In the genomic region with DNA sequence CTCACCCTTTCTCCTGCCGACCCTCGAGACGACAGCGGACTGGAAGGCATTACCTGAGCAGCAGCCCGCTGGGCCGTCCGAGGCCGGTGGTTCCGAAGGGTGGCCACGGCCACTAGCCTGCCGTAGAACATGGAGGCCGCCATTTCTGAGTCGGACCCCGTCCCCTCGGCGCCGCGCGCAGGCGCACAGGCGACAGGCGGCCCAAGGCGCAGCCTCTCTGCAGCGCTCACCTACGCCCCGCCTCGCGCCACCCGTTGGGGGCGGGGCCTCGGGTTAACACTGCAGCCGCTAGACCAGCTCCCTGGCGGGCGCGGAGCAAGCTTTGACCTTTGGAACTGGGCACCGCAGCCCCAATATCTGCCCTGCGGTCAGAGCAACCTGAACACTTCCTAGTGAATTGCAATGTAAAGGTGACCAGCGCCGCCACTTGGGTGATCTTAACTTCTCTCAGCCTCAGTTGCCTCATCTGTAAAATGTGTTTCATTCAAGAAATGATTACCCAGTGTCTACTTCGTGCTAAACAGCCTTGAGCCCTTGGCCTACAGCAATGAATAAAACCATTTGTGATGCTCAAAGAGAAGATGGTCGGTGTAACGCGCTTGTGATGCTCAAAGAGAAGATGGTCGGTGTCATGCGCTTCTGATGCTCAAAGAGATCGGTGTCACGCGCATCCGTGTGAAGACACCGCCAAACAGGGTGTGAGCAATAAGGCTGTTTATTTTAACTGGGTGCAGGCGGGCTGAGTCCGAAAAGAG, we compare ENCODE assay signal across 8 cellular contexts. TPM values are rescaled to one million over a fixed set of nuclear protein-coding genes. Genes with fewer than 3 reads are reported as not detected.
DNase-seq lines count a peak whose midpoint lies in the region; ATAC-seq, FAIRE-seq and TF ChIP-seq lines count a peak whose summit lies in the region.

A gene (minus strand): TSS at position 147 of the 755 bp plus-strand sequence. CDS start 4 bp downstream, at position 143.

- H3K4me1 ChIP-seq in colonic mucosa, result peaks cover 4% of the 10 kb centered on the region

- H3K27ac ChIP-seq in colonic mucosa, result peak within 1 kb of the TSS; percentile 77

- POLR2A ChIA-PET in BJ (lab: Charles Lee), result no interaction called here

- peak within 1 kb of the TSS; percentile 73 for H3K4me3 ChIP-seq in BJ (ENCODE audit: low read depth, low read length)
- H3K4me3 ChIP-seq in colonic mucosa, result peak within 1 kb of the TSS; percentile 100

- H3K36me3 ChIP-seq in BJ (ENCODE audit: control insufficient read depth, insufficient read depth, low read length) (no peaks in the 10 kb centered on the region), colonic mucosa (no peaks in the 10 kb centered on the region)

- intact Hi-C loops in colonic mucosa (cut with DNase I) (no loop called here), left colon (cut with DNase I, micrococcal nuclease) (no loop called here)

- peak within 1 kb of the TSS; percentile 90 to 98 for H3K9ac ChIP-seq in colonic mucosa (ENCODE audit: low read depth in 2 of 2, low read length in 2 of 2)

- FAIRE-seq in GM19239 (lab: Jason Lieb, UNC), result peak; percentile 97

- CTCF ChIA-PET in BJ (lab: Yijun Ruan, JAX), result interaction anchor here (0.5 to 1.0 kb wide), 2 partner anchors 37 to 1179 kb away, joined by 3 to 4 read pairs; no protein-coding TSS in a partner anchor

- DNase-seq in BJ (ENCODE audit: low read depth) (no peak), GM19239 (ENCODE audit: insufficient read length, low spot score) (peak; percentile 96), NCI-H526 (lab: John Stamatoyannopoulos, UW) (peak; percentile 80 to 98), colonic mucosa (peak; percentile 94), left colon (peak; percentile 91 to 93)
- DNase-seq in activated CD4-positive, alpha-beta T cell treated with anti-CD3 and anti-CD28 coated beads for 48 hours, result peak; percentile 94
- peak; percentile 81 to 93 for DNase-seq in stimulated activated CD4-positive, alpha-beta T cell treated with anti-CD3 and anti-CD28 coated beads, Interleukin-1b, Interleukin-23, amount 100 ng/mL, for 4 hours (ENCODE audit: low read depth in 2 of 2)

- no peaks in the 10 kb centered on the region for H3K9me3 ChIP-seq in colonic mucosa

- H3K27me3 ChIP-seq in BJ (ENCODE audit: control insufficient read depth, insufficient read depth, low read length), result no peaks in the 10 kb centered on the region
- no peaks in the 10 kb centered on the region for H3K27me3 ChIP-seq in colonic mucosa

- TF ChIP-seq CTCF in BJ (IDR thresholded peaks at IDR 0.05; ENCODE audit: insufficient read depth, low read depth, low read length) (no peak), colonic mucosa (IDR thresholded peaks at IDR 0.05) (no peak)

- ATAC-seq in HG03442 (IDR thresholded peaks at IDR 0.05; ENCODE audit: unreplicated experiment), result peak; percentile 99
- peak; percentile 99 for ATAC-seq in left colon

RNA-seq across cellular contexts. Expression of the gene that starts here (rescaled TPM):
- polyA plus RNA-seq in BJ (2011; rRNA removed), result 19.1 and 38.1 TPM in 2 replicates
- polyA minus RNA-seq in BJ (2011; rRNA and poly(A)+ RNA removed), result 7.7 and 11.9 TPM in 2 replicates
- total RNA-seq in colonic mucosa, result 10 to 100 TPM; 60.5 to 71.4 TPM
- total RNA-seq in left colon, result 10 to 100 TPM; 53.0 to 62.3 TPM
